Comparison of ENCODE assay signal across 1 cellular context in the genomic region with DNA sequence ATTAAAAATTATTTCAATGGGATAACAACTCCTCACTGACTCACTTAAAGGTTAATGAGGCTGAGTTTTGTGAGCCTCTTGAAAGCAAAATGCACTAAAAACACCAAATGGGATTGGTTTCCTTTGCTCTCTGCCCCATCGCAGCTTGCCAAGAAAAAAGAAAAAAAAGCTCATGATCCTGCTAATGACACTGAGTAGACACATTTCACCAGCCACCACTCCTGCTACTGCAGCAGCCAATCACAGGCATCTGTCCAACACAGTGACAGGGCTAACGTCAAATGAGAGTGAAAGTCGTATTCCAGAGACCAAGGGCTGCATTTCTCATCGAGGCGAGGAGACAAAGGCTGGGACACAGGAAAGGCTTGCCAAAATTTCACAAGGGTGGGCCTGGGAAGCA.
TF ChIP-seq lines count a peak whose summit lies in the region.

No MANE protein-coding gene starts in this region.

TF ChIP-seq in HEK293, 187 proteins besides CTCF, POLR2A, EP300 and RAD21 (continued from another document):
- TF ChIP-seq, protein P1, sequence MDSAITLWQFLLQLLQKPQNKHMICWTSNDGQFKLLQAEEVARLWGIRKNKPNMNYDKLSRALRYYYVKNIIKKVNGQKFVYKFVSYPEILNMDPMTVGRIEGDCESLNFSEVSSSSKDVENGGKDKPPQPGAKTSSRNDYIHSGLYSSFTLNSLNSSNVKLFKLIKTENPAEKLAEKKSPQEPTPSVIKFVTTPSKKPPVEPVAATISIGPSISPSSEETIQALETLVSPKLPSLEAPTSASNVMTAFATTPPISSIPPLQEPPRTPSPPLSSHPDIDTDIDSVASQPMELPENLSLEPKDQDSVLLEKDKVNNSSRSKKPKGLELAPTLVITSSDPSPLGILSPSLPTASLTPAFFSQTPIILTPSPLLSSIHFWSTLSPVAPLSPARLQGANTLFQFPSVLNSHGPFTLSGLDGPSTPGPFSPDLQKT (IDR thresholded peaks at IDR 0.05; ENCODE audit: borderline replicate concordance, low read depth, low read length), result no peak
- TF ChIP-seq OSR2 (tag by site-specific recombination; IDR thresholded peaks at IDR 0.05) (peak; percentile 84), ZFP69B (tag by site-specific recombination; IDR thresholded peaks at IDR 0.05) (no peak), HIC1 (tag by site-specific recombination; IDR thresholded peaks at IDR 0.05) (no peak), ZBTB8A (tag by site-specific recombination; IDR thresholded peaks at IDR 0.05) (0 out of 2 replicates have a peak, but pooled peaks have one; percentile 7), ZNF549 (tag by site-specific recombination; IDR thresholded peaks at IDR 0.05) (no peak), ZNF169 (tag by site-specific recombination; IDR thresholded peaks at IDR 0.05) (no peak), ZNF555 (tag by site-specific recombination; conservative IDR thresholded peaks at IDR 0.05) (no peak), ATF2 (tag by site-specific recombination; IDR thresholded peaks at IDR 0.05; ENCODE audit: low read depth) (no peak), ZNF654 (tag by site-specific recombination; IDR thresholded peaks at IDR 0.05; ENCODE audit: low read depth) (no peak), ZNF518A (tag by site-specific recombination; conservative IDR thresholded peaks at IDR 0.05; ENCODE audit: low read depth) (0 out of 2 replicates have a peak, but pooled peaks have one; percentile 39)
- TF ChIP-seq, protein P2, sequence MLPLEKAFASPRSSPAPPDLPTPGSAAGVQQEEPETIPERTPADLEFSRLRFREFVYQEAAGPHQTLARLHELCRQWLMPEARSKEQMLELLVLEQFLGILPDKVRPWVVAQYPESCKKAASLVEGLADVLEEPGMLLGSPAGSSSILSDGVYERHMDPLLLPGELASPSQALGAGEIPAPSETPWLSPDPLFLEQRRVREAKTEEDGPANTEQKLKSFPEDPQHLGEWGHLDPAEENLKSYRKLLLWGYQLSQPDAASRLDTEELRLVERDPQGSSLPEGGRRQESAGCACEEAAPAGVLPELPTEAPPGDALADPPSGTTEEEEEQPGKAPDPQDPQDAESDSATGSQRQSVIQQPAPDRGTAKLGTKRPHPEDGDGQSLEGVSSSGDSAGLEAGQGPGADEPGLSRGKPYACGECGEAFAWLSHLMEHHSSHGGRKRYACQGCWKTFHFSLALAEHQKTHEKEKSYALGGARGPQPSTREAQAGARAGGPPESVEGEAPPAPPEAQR (tag by site-specific recombination; IDR thresholded peaks at IDR 0.05), result no peak
TF ChIP-seq in HEK293: peak in this region for 7.
